In the genomic region with DNA sequence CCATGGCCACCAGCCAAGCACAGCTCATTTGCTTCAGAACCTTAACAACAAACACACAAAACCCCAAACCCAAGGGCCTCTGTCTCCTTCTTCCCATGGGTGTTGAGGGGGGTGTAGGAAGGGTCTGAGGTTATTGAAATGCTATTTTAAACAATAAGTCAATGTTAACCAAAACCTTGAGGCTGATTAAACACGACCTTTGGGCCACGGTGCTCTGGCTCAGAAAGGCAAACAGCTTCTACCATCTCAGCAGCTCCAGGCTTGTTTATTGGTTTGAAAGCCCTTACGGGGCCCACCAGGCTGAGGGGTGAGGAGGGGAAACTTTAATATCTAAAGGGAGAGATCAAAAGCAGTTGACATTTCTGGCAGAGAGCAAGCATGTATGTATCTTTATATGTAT, we compare ENCODE assay signal across 27 cellular contexts.
"Had no signal": no experiment of that assay in that cellular context is flagged by ENCODE, and none has a peak within 500 bp of the region (broad histone marks: within the 10 kb centered on the region; RNA-seq: fewer than 3 reads in every experiment).

No MANE protein-coding gene starts in this region.

- H3K36me3 ChIP-seq: brain microvascular endothelial cell, esophagus muscularis mucosa, gastroesophageal sphincter, WERI-Rb-1 had no signal

- H3K9me3 ChIP-seq: esophagus muscularis mucosa, gastroesophageal sphincter had no signal

- DNase-seq: activated B cell treated with CpG ODN at 0.5 μM for 24 hours; activated CD4-positive, alpha-beta T cell treated with anti-CD3 and anti-CD28 coated beads for 48 hours; activated CD4-positive, alpha-beta T cell treated with anti-CD3 and anti-CD28 coated beads, Interleukin-2, amount 50 U/mL, for 1 hour; activated CD4-positive, alpha-beta T cell treated with anti-CD3 and anti-CD28 coated beads, Interleukin-2, amount 50 U/mL, for 48 hours; activated CD8-positive, alpha-beta memory T cell treated with anti-CD3 and anti-CD28 coated beads for 24 hours; activated CD8-positive, alpha-beta T cell treated with anti-CD3 and anti-CD28 coated beads for 36 hours; activated effector memory CD4-positive, alpha-beta T cell treated with Interleukin-2 at 50 U/mL for 16 hours; activated gamma-delta T cell treated with Interleukin-2 at 50 U/mL for 16 hours; activated naive CD4-positive, alpha-beta T cell treated with anti-CD3 and anti-CD28 coated beads, Interleukin-2, amount 50 U/mL, for 16 hours; activated naive CD4-positive, alpha-beta T cell treated with Interleukin-2 at 50 U/mL for 16 hours; activated T-cell treated with anti-CD3 and anti-CD28 coated beads, Interleukin-2, amount 50 U/mL, for 4 hours; amniotic stem cell; anterior cingulate cortex; brain microvascular endothelial cell; dorsolateral prefrontal cortex; effector memory CD4-positive, alpha-beta T cell; endodermal cell; foreskin melanocyte; T-helper 1 cell; T-helper 17 cell; T1000; WERI-Rb-1 had no signal

- ATAC-seq: activated CD4-positive, CD25-positive, alpha-beta regulatory T cell treated with anti-CD3 and anti-CD28 coated beads, Interleukin-2, amount 50 U/mL, for 24 hours; activated CD8-positive, alpha-beta T cell treated with anti-CD3 and anti-CD28 coated beads for 36 hours; activated T-cell treated with anti-CD3 and anti-CD28 coated beads, Interleukin-2, amount 50 U/mL, for 4 hours; activated T-helper 17 cell treated with anti-CD3 and anti-CD28 coated beads, Interleukin-2, amount 50 U/mL, for 72 hours; gastroesophageal sphincter; T-helper 17 cell had no signal

- H3K4me1 ChIP-seq: esophagus muscularis mucosa, gastroesophageal sphincter had no signal

- H3K27me3 ChIP-seq: brain microvascular endothelial cell, esophagus muscularis mucosa, gastroesophageal sphincter had no signal

- H3K4me3 ChIP-seq: coronary artery, dorsolateral prefrontal cortex, esophagus muscularis mucosa, gastroesophageal sphincter had no signal

- H3K27ac ChIP-seq: brain microvascular endothelial cell, coronary artery, dorsolateral prefrontal cortex, esophagus muscularis mucosa, gastroesophageal sphincter, WERI-Rb-1 had no signal
